ENCODE assay signal across 17 cellular contexts in genomic region chr22:39988386-39989114, GRCh38. TPM values are rescaled to one million over a fixed set of nuclear protein-coding genes. Genes with fewer than 3 reads are reported as not detected.
DNase-seq lines count a peak whose midpoint lies in the region; ATAC-seq and TF ChIP-seq lines count a peak whose summit lies in the region.
"Had no signal": no experiment of that assay in that cellular context is flagged by ENCODE, and none has a peak within 500 bp of the region (broad histone marks: within the 10 kb centered on the region; RNA-seq: fewer than 3 reads in every experiment).

No MANE protein-coding gene starts in this region.

- no peak for DNase-seq in right atrium auricular region (ENCODE audit: low spot score)
- DNase-seq in heart left ventricle, result no peak
- no peak for DNase-seq in central memory CD8-positive, alpha-beta T cell (ENCODE audit: low spot score in 2 of 2)
- DNase-seq in mucosa of descending colon, result no peak
- DNase-seq in T-cell, result no peak
- DNase-seq in GM03348 (ENCODE audit: low spot score), result no peak
- DNase-seq: DMS79, Kasumi-1, NCI-H1105 treated with DMSO at 0.1 percent for 48 hours, NCI-H187, NCI-H446, NCI-H748 treated with DMSO at 0.1 percent for 48 hours had no signal

- H3K4me1 ChIP-seq in right atrium auricular region, result peaks cover 0 to 35% of the 10 kb centered on the region in 2 donors
- H3K4me1 ChIP-seq in heart left ventricle, result peaks cover 0 to 32% (median 0%) of the 10 kb centered on the region in 12 donors
- peaks cover 4% of the 10 kb centered on the region for H3K4me1 ChIP-seq in mucosa of descending colon (ENCODE audit: low read depth)

- H3K27me3 ChIP-seq in right atrium auricular region (no peaks in the 10 kb centered on the region), heart left ventricle (peaks cover 0 to 12% (median 0%) of the 10 kb centered on the region in 9 donors)

- peaks cover 44% of the 10 kb centered on the region for H3K27me3 Mint-ChIP-seq in central memory CD8-positive, alpha-beta T cell
- peaks cover 6 to 12% of the 10 kb centered on the region in 2 donors for H3K27me3 Mint-ChIP-seq in T-cell

- H3K36me3 Mint-ChIP-seq in central memory CD8-positive, alpha-beta T cell (ENCODE audit: insufficient read depth), result peaks cover 18% of the 10 kb centered on the region
- no peaks in the 10 kb centered on the region for H3K36me3 Mint-ChIP-seq in T-cell
- H3K36me3 Mint-ChIP-seq: CD14-positive monocyte had no signal

- TF ChIP-seq POLR2A in heart left ventricle (IDR thresholded peaks at IDR 0.05), result no peak

- H3K36me3 ChIP-seq in right atrium auricular region, result no peaks in the 10 kb centered on the region
- no peaks in the 10 kb centered on the region for H3K36me3 ChIP-seq in heart left ventricle
- H3K36me3 ChIP-seq in mucosa of descending colon (ENCODE audit: low read depth), result no peaks in the 10 kb centered on the region

- POLR2A ChIA-PET in T-cell (lab: Charles Lee), result no interaction called here

- TF ChIP-seq CTCF in right atrium auricular region (IDR thresholded peaks at IDR 0.05) (no peak), heart left ventricle (IDR thresholded peaks at IDR 0.05) (no peak), mucosa of descending colon (IDR thresholded peaks at IDR 0.05) (no peak)

- H3K9me3 ChIP-seq in right atrium auricular region (no peaks in the 10 kb centered on the region), heart left ventricle (no peaks in the 10 kb centered on the region), mucosa of descending colon (no peaks in the 10 kb centered on the region)

- H3K4me1 Mint-ChIP-seq in central memory CD8-positive, alpha-beta T cell, result peaks cover 18% of the 10 kb centered on the region
- H3K4me1 Mint-ChIP-seq in T-cell, result peaks cover 16 to 22% (median 19%) of the 10 kb centered on the region in 3 donors
- H3K4me1 Mint-ChIP-seq: CD14-positive monocyte had no signal

- CTCF ChIA-PET in T-cell (lab: Charles Lee), result no interaction called here

- intact Hi-C loops in heart left ventricle (cut with DNase I) (no loop called here), mucosa of descending colon (cut with DNase I, micrococcal nuclease) (no loop called here)

- 55 to 74% (median 67%) methylated on average over 10 of the region's 10 CpGs for WGBS in heart left ventricle, 4 donors

- H3K4me3 ChIP-seq in right atrium auricular region (no peak overlapping the region), heart left ventricle (no peak overlapping the region), mucosa of descending colon (no peak overlapping the region)

- ATAC-seq in heart left ventricle, result no peak
- ATAC-seq in central memory CD8-positive, alpha-beta T cell (replicated peaks; ENCODE audit: extremely low read depth, poor library complexity, severe bottlenecking), result no peak
- ATAC-seq in mucosa of descending colon, result peak; percentile 45
- no peak for ATAC-seq in T-cell (replicated peaks in 1 of 4)
- ATAC-seq in GM18519 (IDR thresholded peaks at IDR 0.05; ENCODE audit: low FRiP score, unreplicated experiment), result no peak

- H3K9me3 Mint-ChIP-seq in central memory CD8-positive, alpha-beta T cell, result no peaks in the 10 kb centered on the region
- H3K9me3 Mint-ChIP-seq in T-cell, result no peaks in the 10 kb centered on the region

- peak overlapping the region; percentile 76 to 87 for H3K27ac ChIP-seq in right atrium auricular region
- no peak overlapping the region for H3K27ac ChIP-seq in heart left ventricle

- H3K4me3 Mint-ChIP-seq in central memory CD8-positive, alpha-beta T cell, result peak overlapping the region; percentile 6
- no peak overlapping the region for H3K4me3 Mint-ChIP-seq in T-cell

- peak overlapping the region; percentile 45 for H3K27ac Mint-ChIP-seq in central memory CD8-positive, alpha-beta T cell (ENCODE audit: low read depth)
- H3K27ac Mint-ChIP-seq in T-cell, result no peak overlapping the region

RNA-seq across cellular contexts. Expression of gene FAM83F, which starts 6.2 kb away (rescaled TPM):
- 1 to 10 TPM; 4.4 to 4.6 TPM for total RNA-seq in right atrium auricular region
- total RNA-seq in heart left ventricle, result 1 to 10 TPM; 1.3 to 6.6 (median 3.1) TPM
- polyA plus RNA-seq in heart left ventricle, result 1 to 10 TPM; 1.7 to 2.5 TPM
- 10 to 100 TPM; 15.8 to 48.0 (median 35.0) TPM for total RNA-seq in mucosa of descending colon
- total RNA-seq in T-cell, result 1 to 10 TPM in 2 of 5 donors, under 1 TPM in 3; 0.26 to 4.9 (median 0.79) TPM
- total RNA-seq: A673, H4 had no signal

RNA-seq across cellular contexts. Expression of gene TMA7B, which starts 28.4 kb away (rescaled TPM):
- not detected for total RNA-seq in right atrium auricular region
- total RNA-seq in heart left ventricle, result under 1 TPM in 1 of 9 donors, not detected in 8; 0.24 TPM
- not detected for polyA plus RNA-seq in heart left ventricle
- under 1 TPM; 0.22 to 0.51 (median 0.23) TPM for total RNA-seq in mucosa of descending colon
- total RNA-seq in T-cell, result 10 to 100 TPM in 2 of 5 donors, 1 to 10 TPM in 3; 7.8 to 18.9 (median 9.0) TPM
- total RNA-seq: A673, H4, Right ventricle myocardium inferior had no signal

Comparison
In these comparisons a context has a peak if more than half of its experiments do, and no peak if none do; other contexts are left out.
1. H3K27ac ChIP-seq: peak in right atrium auricular region (2 of 2); none in heart left ventricle (0 of 12).
2. RNA of gene TMA7B, which starts 28.4 kb away (total RNA-seq): 7.8 to 18.9 TPM in T-cell; 0.22 to 0.51 TPM in mucosa of descending colon, not detected in right atrium auricular region and 0.24 TPM in heart left ventricle; every median in the first group is over 4 times any median in the second.